In genomic region chr10:58157076-58157766, GRCh38 we compare ENCODE assay signal across 9 cellular contexts.
DNase-seq lines count a peak whose midpoint lies in the region; ATAC-seq, FAIRE-seq and TF ChIP-seq lines count a peak whose summit lies in the region.
"Had no signal": no experiment of that assay in that cellular context is flagged by ENCODE, and none has a peak within 500 bp of the region (broad histone marks: within the 10 kb centered on the region; RNA-seq: fewer than 3 reads in every experiment).

No MANE protein-coding gene starts in this region.

- no peak for ATAC-seq in HG03457 (IDR thresholded peaks at IDR 0.05; ENCODE audit: unreplicated experiment)

- H3K27me3 ChIP-seq in MM.1S (replicated peaks; ENCODE audit: insufficient read depth, low read length), result no peaks in the 10 kb centered on the region

- H2AFZ ChIP-seq in MM.1S (ENCODE audit: low read length), result no peak overlapping the region

- TF ChIP-seq CTCF in MM.1S (IDR thresholded peaks at IDR 0.05; ENCODE audit: low read length), result no peak

- H3F3A ChIP-seq in MM.1S (ENCODE audit: insufficient read depth, low read length), result no peaks in the 10 kb centered on the region

- no peaks in the 10 kb centered on the region for H3K9me2 ChIP-seq in MM.1S (replicated peaks; ENCODE audit: insufficient read depth, low read length)

- FAIRE-seq in endometrium (lab: Jason Lieb, UNC), result peak; percentile 8

- no peaks in the 10 kb centered on the region for H3K4me1 ChIP-seq in MM.1S (ENCODE audit: low read length)

- no peaks in the 10 kb centered on the region for H3K79me2 ChIP-seq in MM.1S (ENCODE audit: low read length)

- no peak overlapping the region for H3K4me3 ChIP-seq in MM.1S (ENCODE audit: low read length)

- H3K36me3 ChIP-seq in MM.1S (replicated peaks; ENCODE audit: insufficient read depth, low read length), result no peaks in the 10 kb centered on the region

- no peaks in the 10 kb centered on the region for H3K9me3 ChIP-seq in MM.1S (replicated peaks; ENCODE audit: insufficient read depth, low read length)

- no peak overlapping the region for H3K9ac ChIP-seq in MM.1S (ENCODE audit: low read length)

- no peaks in the 10 kb centered on the region for H4K20me1 ChIP-seq in MM.1S (ENCODE audit: insufficient read depth, low read length)

- H3K4me2 ChIP-seq in MM.1S (ENCODE audit: low read depth, low read length), result no peak overlapping the region

- H3K27ac ChIP-seq in MM.1S (ENCODE audit: low read length), result no peak overlapping the region

- peak; percentile 6 for DNase-seq in SKM-1 treated with dmso at 0.1 percent for 144 hours (lab: John Stamatoyannopoulos, UW; ENCODE audit: unreplicated experiment)
- no peak for DNase-seq in SKM-1 (lab: John Stamatoyannopoulos, UW; ENCODE audit: unreplicated experiment)
- peak; percentile 78 for DNase-seq in NOMO-1 treated with dmso at 0.1 percent for 144 hours (lab: John Stamatoyannopoulos, UW; ENCODE audit: unreplicated experiment)
- peak; percentile 36 for DNase-seq in smooth muscle cell of the brain vasculature (ENCODE audit: low read depth, low spot score)
- no peak for DNase-seq in NCI-H1092 (lab: John Stamatoyannopoulos, UW)
- no peak for DNase-seq in MM.1S
- DNase-seq: activated T-cell treated with anti-CD3 and anti-CD28 coated beads, Interleukin-2, amount 50 U/mL, for 48 hours had no signal

Comparison
In these comparisons a context has a peak if more than half of its experiments do, and no peak if none do; other contexts are left out.
1. DNase-seq: peak in SKM-1 treated with dmso at 0.1 percent for 144 hours (single experiment), NOMO-1 treated with dmso at 0.1 percent for 144 hours (single experiment) and smooth muscle cell of the brain vasculature (single experiment); none in SKM-1 (single experiment), NCI-H1092 (single experiment) and MM.1S (single experiment).